ENCODE assay signal across 10 cellular contexts in the genomic region with DNA sequence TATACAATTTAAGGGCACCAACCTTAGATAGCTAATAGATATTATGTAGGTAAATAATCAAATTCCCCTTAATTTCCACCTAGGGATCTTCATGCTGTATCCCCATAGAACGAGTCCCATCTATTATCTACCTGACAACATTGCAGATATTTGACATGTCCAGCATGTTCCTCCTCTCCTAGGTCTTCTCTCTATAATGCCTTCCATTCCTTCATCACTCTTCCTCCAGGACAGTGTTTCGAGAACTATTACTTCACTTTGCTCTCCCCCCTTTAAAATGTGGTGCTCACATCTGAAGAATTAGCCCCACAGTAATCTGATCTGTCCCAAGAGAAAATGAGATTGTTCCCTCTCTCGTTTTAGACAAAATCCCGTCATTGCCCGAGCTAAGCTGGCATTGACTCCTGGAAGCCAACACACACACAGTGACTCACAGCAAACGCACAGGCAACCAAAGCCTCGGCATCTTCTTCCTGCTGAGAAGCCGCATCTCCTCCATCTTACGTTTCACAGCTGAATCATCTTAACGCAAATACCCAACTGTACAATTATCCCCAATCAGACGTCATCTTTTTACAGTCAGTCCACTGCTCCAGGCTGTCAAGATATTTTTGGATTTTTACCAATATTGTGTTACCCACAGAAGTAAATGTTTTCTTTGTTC.
DNase-seq lines count a peak whose midpoint lies in the region; ATAC-seq and TF ChIP-seq lines count a peak whose summit lies in the region.
"Had no signal": no experiment of that assay in that cellular context is flagged by ENCODE, and none has a peak within 500 bp of the region (broad histone marks: within the 10 kb centered on the region; RNA-seq: fewer than 3 reads in every experiment).

No MANE protein-coding gene starts in this region.

- peak; percentile 6 for DNase-seq in G401 (ENCODE audit: low spot score)
- DNase-seq in NCI-H2227 (lab: John Stamatoyannopoulos, UW; ENCODE audit: unreplicated experiment), result peak; percentile 43
- peak; percentile 78 for DNase-seq in mammary epithelial cell
- DNase-seq in osteoblast (ENCODE audit: insufficient read length, low spot score, missing footprints), result peak; percentile 92
- no peak for DNase-seq in GM13977 (ENCODE audit: low spot score)
- no peak for DNase-seq in NCI-H1048 (lab: John Stamatoyannopoulos, UW)
- DNase-seq: glutamatergic neuron had no signal

- 19% methylated on average over 11 of the region's 11 CpGs for WGBS in mammary epithelial cell (ENCODE audit: low coverage, missing lambda C conversion rate)

- intact Hi-C loops in mammary epithelial cell (cut with micrococcal nuclease), result no loop called here

- in situ Hi-C loops in G401 (cut with HindIII; ENCODE audit: low sequenced_read_pairs), result no loop called here
- in situ Hi-C loops in mammary epithelial cell (cut with MboI; ENCODE audit: low sequenced_read_pairs in 2 of 2), result no loop called here
- in situ Hi-C loops in GM13977 (cut with MboI; ENCODE audit: low pct_unique_long_range_greater_than_20kb, low sequenced_read_pairs, unreplicated experiment), result no loop called here

- ATAC-seq in GM21526 (IDR thresholded peaks at IDR 0.05; ENCODE audit: low FRiP score, unreplicated experiment) (no peak), GM19467 (IDR thresholded peaks at IDR 0.05; ENCODE audit: unreplicated experiment) (no peak)
- ATAC-seq: sciatic nerve had no signal

- H3K4me2 ChIP-seq in mammary epithelial cell (ENCODE audit: insufficient read depth, low read depth, low read length), result peak overlapping the region; percentile 32
- peak overlapping the region; percentile 61 for H3K4me2 ChIP-seq in osteoblast (ENCODE audit: insufficient read depth, low read length)

- BruUV-seq in mammary epithelial cell (replicated peaks; lab: Mats Ljungman, UMichigan), result no TSS peak

- TF ChIP-seq CTCF in mammary epithelial cell (conservative IDR thresholded peaks at IDR 0.05 in 1 of 2, IDR thresholded peaks at IDR 0.05 in 1 of 2; ENCODE audit: extremely low read depth in 1 of 2, insufficient read depth in 1 of 2, low read depth in 1 of 2, low read length in 2 of 2) (no peak), osteoblast (IDR thresholded peaks at IDR 0.05; ENCODE audit: extremely low read depth, low read depth, low read length) (no peak), GM13977 (IDR thresholded peaks at IDR 0.05; ENCODE audit: extremely low read depth, insufficient read depth, missing control alignments) (no peak)

- dilution Hi-C loops in mammary epithelial cell (cut with HindIII; ENCODE audit: low sequenced_read_pairs), result no loop called here

- no peaks in the 10 kb centered on the region for H4K20me1 ChIP-seq in mammary epithelial cell (ENCODE audit: insufficient read depth, low read length)
- H4K20me1 ChIP-seq in osteoblast (ENCODE audit: insufficient read depth, low read length), result no peaks in the 10 kb centered on the region

- peaks cover 2% of the 10 kb centered on the region for H3K27me3 ChIP-seq in mammary epithelial cell (ENCODE audit: insufficient read depth, low read length)
- H3K27me3 ChIP-seq in osteoblast (ENCODE audit: insufficient read depth, low read length), result no peaks in the 10 kb centered on the region

- H3K79me2 ChIP-seq in mammary epithelial cell (ENCODE audit: insufficient read depth, low read length), result no peaks in the 10 kb centered on the region
- no peaks in the 10 kb centered on the region for H3K79me2 ChIP-seq in osteoblast (ENCODE audit: insufficient read depth, low read length)

- H2AFZ ChIP-seq in mammary epithelial cell (ENCODE audit: low read depth, low read length) (peak overlapping the region; percentile 24), osteoblast (ENCODE audit: low read length) (no peak overlapping the region)

- H3K4me3 ChIP-seq in mammary epithelial cell (replicated peaks in 1 of 3; ENCODE audit: insufficient read depth in 1 of 3, low read depth in 2 of 3, low read length in 3 of 3) (no peak overlapping the region), osteoblast (ENCODE audit: insufficient read depth, low read length) (no peak overlapping the region)

- no peak overlapping the region for H3K9ac ChIP-seq in mammary epithelial cell (ENCODE audit: insufficient read depth, low read length)

- H3K36me3 ChIP-seq in mammary epithelial cell (ENCODE audit: insufficient read depth, low read length) (no peaks in the 10 kb centered on the region), osteoblast (ENCODE audit: insufficient read depth, low read length) (no peaks in the 10 kb centered on the region)

- CTCF ChIA-PET in mammary epithelial cell (lab: Charles Lee; ENCODE audit: low non-redundant PET), result no interaction called here

- H3K27ac ChIP-seq in mammary epithelial cell (ENCODE audit: insufficient read depth, low read depth, low read length) (no peak overlapping the region), osteoblast (ENCODE audit: low read depth, low read length) (peak overlapping the region; percentile 64)

- no peaks in the 10 kb centered on the region for H3K9me3 ChIP-seq in mammary epithelial cell (replicated peaks; ENCODE audit: insufficient read depth, low read length)
- H3K9me3 ChIP-seq in osteoblast (ENCODE audit: low read depth, low read length), result no peaks in the 10 kb centered on the region

- no peaks in the 10 kb centered on the region for H3K4me1 ChIP-seq in mammary epithelial cell (ENCODE audit: insufficient read depth, low read length)
- H3K4me1 ChIP-seq in osteoblast (ENCODE audit: insufficient read depth, low read length), result peaks cover 20% of the 10 kb centered on the region

Comparison
In these comparisons a context has a peak if more than half of its experiments do, and no peak if none do; other contexts are left out.
1. DNase-seq: peak in G401 (single experiment), NCI-H2227 (single experiment), mammary epithelial cell (single experiment) and osteoblast (single experiment); none in GM13977 (single experiment) and NCI-H1048 (single experiment).